In genomic region chr17:5553479-5553878, GRCh38 we compare ENCODE assay signal across 23 cellular contexts.
"Had no signal": no experiment of that assay in that cellular context is flagged by ENCODE, and none has a peak within 500 bp of the region (broad histone marks: within the 10 kb centered on the region; RNA-seq: fewer than 3 reads in every experiment).

No MANE protein-coding gene starts in this region.

- H3K27ac ChIP-seq: brain microvascular endothelial cell, right lobe of liver, thoracic aorta had no signal

- H3K27ac Mint-ChIP-seq: T-helper 1 cell treated with Interleukin-12 subunit alpha and Interleukin-12 subunit beta and Interleukin-4 antibody, amounts not matched to agents 30 μg/mL and 1 μg/mL, for 36 hours; type B pancreatic cell had no signal

- H3K9me3 Mint-ChIP-seq: activated CD4-positive, alpha-beta memory T cell treated with anti-CD3 and anti-CD28 coated beads for 36 hours; T-helper 1 cell treated with Interleukin-12 subunit alpha and Interleukin-12 subunit beta and Interleukin-4 antibody, amounts not matched to agents 30 μg/mL and 1 μg/mL, for 36 hours; type B pancreatic cell had no signal

- H3K9me3 ChIP-seq: right lobe of liver, thoracic aorta had no signal

- H3K4me3 Mint-ChIP-seq: activated CD4-positive, alpha-beta memory T cell treated with anti-CD3 and anti-CD28 coated beads for 36 hours; T-helper 1 cell treated with Interleukin-12 subunit alpha and Interleukin-12 subunit beta and Interleukin-4 antibody, amounts not matched to agents 30 μg/mL and 1 μg/mL, for 36 hours; type B pancreatic cell had no signal

- H3K36me3 ChIP-seq: brain microvascular endothelial cell, right lobe of liver had no signal

- H3K4me1 ChIP-seq: right lobe of liver had no signal

- H3K36me3 Mint-ChIP-seq: type B pancreatic cell had no signal

- H3K27me3 ChIP-seq: brain microvascular endothelial cell, right lobe of liver had no signal

- DNase-seq: activated CD4-positive, alpha-beta memory T cell treated with anti-CD3 and anti-CD28 coated beads for 36 hours; activated CD4-positive, alpha-beta T cell treated with anti-CD3 and anti-CD28 coated beads for 48 hours; activated gamma-delta T cell; aorta; brain microvascular endothelial cell; central memory CD4-positive, alpha-beta T cell; dermis blood vessel endothelial cell; effector CD8-positive, alpha-beta T cell; hippocampal formation; left ventricle myocardium superior; mammary epithelial cell; midbrain; nucleus accumbens; posterior cingulate gyrus; right lobe of liver; stimulated activated CD4-positive, alpha-beta T cell treated with anti-CD3 and anti-CD28 coated beads, Interleukin-1b, Interleukin-23, amount 100 ng/mL, for 48 hours; stimulated activated naive CD4-positive, alpha-beta T cell had no signal

- H3K4me3 ChIP-seq: right lobe of liver, skin epidermis, thoracic aorta had no signal

- ATAC-seq: activated naive CD4-positive, alpha-beta T cell treated with anti-CD3 and anti-CD28 coated beads, Interleukin-2, amount 50 U/mL, for 72 hours; esophagus mucosa; left ventricle myocardium superior; right lobe of liver had no signal
